Comparison of ENCODE assay signal across 8 cellular contexts in the genomic region with DNA sequence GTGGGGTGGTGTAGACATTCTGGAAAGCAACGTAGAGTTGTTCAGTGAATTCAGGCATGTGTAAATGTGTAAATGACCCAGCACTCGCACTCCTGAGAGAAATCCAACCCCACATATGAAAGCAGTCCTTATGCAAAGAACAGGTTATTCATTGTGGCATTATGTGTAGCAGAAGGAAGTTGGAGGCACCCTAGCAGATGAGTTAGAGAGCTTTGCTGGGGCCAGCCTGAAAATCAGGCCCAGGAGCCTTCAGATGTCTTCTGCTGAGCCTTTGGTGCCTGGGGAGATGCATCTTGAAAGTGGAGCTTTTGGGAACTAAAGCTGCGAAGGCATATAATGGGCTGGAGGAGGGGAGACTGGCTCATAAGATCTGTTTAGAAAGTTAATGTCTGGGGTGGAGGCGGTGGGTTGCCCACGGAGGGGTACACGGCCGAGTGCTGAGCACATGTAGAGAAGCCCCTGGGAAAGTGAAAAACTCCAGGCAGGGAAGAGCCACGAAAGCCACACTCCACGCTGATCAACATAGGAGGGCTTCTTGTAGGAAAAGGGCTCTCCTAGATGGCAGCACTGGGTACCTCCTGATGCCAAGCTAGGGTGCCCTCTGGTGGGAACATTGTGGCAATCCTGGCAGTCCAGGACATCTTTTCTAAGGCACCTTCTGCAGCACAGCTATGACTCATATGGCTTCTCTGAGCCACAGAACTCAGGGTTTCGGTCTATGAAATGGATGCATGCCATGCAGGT. TPM values are rescaled to one million over a fixed set of nuclear protein-coding genes. Genes with fewer than 3 reads are reported as not detected.
DNase-seq lines count a peak whose midpoint lies in the region; ATAC-seq, FAIRE-seq and TF ChIP-seq lines count a peak whose summit lies in the region.

No MANE protein-coding gene starts in this region.

- H3K79me2 ChIP-seq in MM.1S (ENCODE audit: low read length): no peaks in the 10 kb centered on the region

- no peaks in the 10 kb centered on the region for H3K9me2 ChIP-seq in MM.1S (replicated peaks; ENCODE audit: insufficient read depth, low read length)

- FAIRE-seq in G401.6 (lab: Jason Lieb, UNC): peak; percentile 42
- no peak for FAIRE-seq in pancreas (lab: Jason Lieb, UNC)

- H3K4me1 ChIP-seq in HAP-1 (no peaks in the 10 kb centered on the region), MM.1S (ENCODE audit: low read length) (peaks cover 6% of the 10 kb centered on the region), gastroesophageal sphincter (no peaks in the 10 kb centered on the region), pancreas (peaks cover 0 to 2% (median 0%) of the 10 kb centered on the region in 3 donors)

- no peak overlapping the region for H3K27ac Mint-ChIP-seq in type B pancreatic cell

- H3K27me3 Mint-ChIP-seq in type B pancreatic cell: peaks cover 46% of the 10 kb centered on the region

- no peak overlapping the region for H3K4me3 ChIP-seq in HAP-1
- no peak overlapping the region for H3K4me3 ChIP-seq in MM.1S (ENCODE audit: low read length)
- H3K4me3 ChIP-seq in gastroesophageal sphincter: no peak overlapping the region
- no peak overlapping the region for H3K4me3 ChIP-seq in pancreas

- peak; percentile 31 to 72 for DNase-seq in HAP-1 (ENCODE audit: low spot score in 2 of 2)
- DNase-seq in MM.1S: peak; percentile 94
- DNase-seq in SHP77 treated with DMSO at 0.1 percent for 48 hours (lab: John Stamatoyannopoulos, UW): peak; percentile 64
- peak; percentile 73 for DNase-seq in activated effector memory CD4-positive, alpha-beta T cell treated with Interleukin-2 at 50 U/mL for 16 hours
- DNase-seq in pancreas: peak in 5 of 6 donors; percentile 72 to 94 (median 85)
- DNase-seq in type B pancreatic cell (ENCODE audit: extremely low spot score, unreplicated experiment): no peak

- no peaks in the 10 kb centered on the region for H3K36me3 Mint-ChIP-seq in type B pancreatic cell

- in situ Hi-C loops in HAP-1 (cut with MboI; ENCODE audit: low sequenced_read_pairs): loop anchor here (10.0 kb wide), 1 partner anchor 172 kb away; no protein-coding TSS in a partner anchor

- H3K27ac ChIP-seq in MM.1S (ENCODE audit: low read length) (no peak overlapping the region), gastroesophageal sphincter (no peak overlapping the region), pancreas (no peak overlapping the region)

- H3K4me3 Mint-ChIP-seq in type B pancreatic cell: no peak overlapping the region

- no peaks in the 10 kb centered on the region for H3K9me3 ChIP-seq in HAP-1
- H3K9me3 ChIP-seq in MM.1S (replicated peaks; ENCODE audit: insufficient read depth, low read length): no peaks in the 10 kb centered on the region
- no peaks in the 10 kb centered on the region for H3K9me3 ChIP-seq in gastroesophageal sphincter
- no peaks in the 10 kb centered on the region for H3K9me3 ChIP-seq in pancreas

- peak; percentile 99 for TF ChIP-seq CTCF in MM.1S (IDR thresholded peaks at IDR 0.05; ENCODE audit: low read length)
- peak in 3 of 4 experiments; percentile 79 to 84 (median 80) for TF ChIP-seq CTCF in gastroesophageal sphincter (IDR thresholded peaks at IDR 0.05)
- peak; percentile 69 to 75 (median 72) for TF ChIP-seq CTCF in pancreas (IDR thresholded peaks at IDR 0.05)
- TF ChIP-seq CTCF in type B pancreatic cell (conservative IDR thresholded peaks at IDR 0.05): peak; percentile 77

- TF ChIP-seq EP300 in gastroesophageal sphincter (IDR thresholded peaks at IDR 0.05): no peak

- H3K27me3 ChIP-seq in HAP-1 (ENCODE audit: low read depth) (peaks cover 34% of the 10 kb centered on the region), MM.1S (replicated peaks; ENCODE audit: insufficient read depth, low read length) (peaks cover 28% of the 10 kb centered on the region), gastroesophageal sphincter (peaks cover 4% of the 10 kb centered on the region), pancreas (no peaks in the 10 kb centered on the region)

- H3K4me1 Mint-ChIP-seq in type B pancreatic cell (ENCODE audit: unreplicated experiment): peaks cover 7% of the 10 kb centered on the region

- intact Hi-C loops in pancreas (cut with DNase I): no loop called here

- no peaks in the 10 kb centered on the region for H4K20me1 ChIP-seq in MM.1S (ENCODE audit: insufficient read depth, low read length)

- ATAC-seq in gastroesophageal sphincter: peak; percentile 90
- ATAC-seq in pancreas: peak; percentile 96 to 99 (median 98)

- no peaks in the 10 kb centered on the region for H3K9me3 Mint-ChIP-seq in type B pancreatic cell

- no peaks in the 10 kb centered on the region for H3F3A ChIP-seq in MM.1S (ENCODE audit: insufficient read depth, low read length)

- no peak overlapping the region; the same call in 1 of the 2 replicates for H3K9ac ChIP-seq in MM.1S (ENCODE audit: low read length)

- no peak for TF ChIP-seq POLR2A in gastroesophageal sphincter (IDR thresholded peaks at IDR 0.05)

- peak overlapping the region; percentile 61; the same call in 1 of the 2 replicates for H2AFZ ChIP-seq in MM.1S (ENCODE audit: low read length)

- peak overlapping the region; percentile 52; the same call in 1 of the 2 replicates for H3K4me2 ChIP-seq in MM.1S (ENCODE audit: low read depth, low read length)

- 44 to 53% methylated on average over 3 to 9 of the region's 10 CpGs for WGBS in gastroesophageal sphincter (ENCODE audit: low coverage in 1 of 2), 2 donors
- WGBS in pancreas, 2 donors: 21 to 22% methylated on average over 10 of the region's 10 CpGs

- H3K36me3 ChIP-seq in HAP-1 (replicated peaks): no peaks in the 10 kb centered on the region
- H3K36me3 ChIP-seq in MM.1S (replicated peaks; ENCODE audit: insufficient read depth, low read length): no peaks in the 10 kb centered on the region
- H3K36me3 ChIP-seq in gastroesophageal sphincter: no peaks in the 10 kb centered on the region
- no peaks in the 10 kb centered on the region for H3K36me3 ChIP-seq in pancreas

RNA-seq across cellular contexts. Expression of a gene that starts 6.1 kb away (rescaled TPM):
- total RNA-seq in gastroesophageal sphincter (not detected), pancreas (not detected), type B pancreatic cell (ENCODE audit: low replicate concordance) (not detected in 2 replicates)
- not detected for polyA plus RNA-seq in pancreas

RNA-seq across cellular contexts. Expression of a gene that starts 35.9 kb away (rescaled TPM):
- total RNA-seq in gastroesophageal sphincter: under 1 TPM in 1 of 4 donors, not detected in 3; 0.27 TPM
- total RNA-seq in pancreas: under 1 TPM in 2 of 6 donors, not detected in 4; 0.22 to 0.76 TPM
- under 1 TPM; 0.38 to 0.66 TPM for polyA plus RNA-seq in pancreas
- total RNA-seq in type B pancreatic cell (ENCODE audit: low replicate concordance): 0.31 TPM in 2 replicates

RNA-seq across cellular contexts. Expression of a gene that starts 40.0 kb away (rescaled TPM):
- total RNA-seq in gastroesophageal sphincter (not detected), pancreas (not detected), type B pancreatic cell (ENCODE audit: low replicate concordance) (not detected in 2 replicates)
- not detected for polyA plus RNA-seq in pancreas

RNA-seq across cellular contexts. Expression of a gene that starts 52.8 kb away (rescaled TPM):
- 1 to 10 TPM in 1 of 4 donors, not detected in 3; 1.7 TPM for total RNA-seq in gastroesophageal sphincter
- total RNA-seq in pancreas: 1 to 10 TPM in 4 of 6 donors, under 1 TPM in 2; 0.60 to 3.3 (median 1.6) TPM
- polyA plus RNA-seq in pancreas: 1 to 10 TPM; 1.5 to 3.2 TPM
- 0.14 TPM in 1 of 2 replicates, not detected in the other for total RNA-seq in type B pancreatic cell (ENCODE audit: low replicate concordance)

RNA-seq across cellular contexts. Expression of a gene that starts 58.2 kb away (rescaled TPM):
- not detected for total RNA-seq in gastroesophageal sphincter
- not detected for total RNA-seq in pancreas
- polyA plus RNA-seq in pancreas: not detected
- total RNA-seq in type B pancreatic cell (ENCODE audit: low replicate concordance): not detected in 2 replicates
